In the genomic region with DNA sequence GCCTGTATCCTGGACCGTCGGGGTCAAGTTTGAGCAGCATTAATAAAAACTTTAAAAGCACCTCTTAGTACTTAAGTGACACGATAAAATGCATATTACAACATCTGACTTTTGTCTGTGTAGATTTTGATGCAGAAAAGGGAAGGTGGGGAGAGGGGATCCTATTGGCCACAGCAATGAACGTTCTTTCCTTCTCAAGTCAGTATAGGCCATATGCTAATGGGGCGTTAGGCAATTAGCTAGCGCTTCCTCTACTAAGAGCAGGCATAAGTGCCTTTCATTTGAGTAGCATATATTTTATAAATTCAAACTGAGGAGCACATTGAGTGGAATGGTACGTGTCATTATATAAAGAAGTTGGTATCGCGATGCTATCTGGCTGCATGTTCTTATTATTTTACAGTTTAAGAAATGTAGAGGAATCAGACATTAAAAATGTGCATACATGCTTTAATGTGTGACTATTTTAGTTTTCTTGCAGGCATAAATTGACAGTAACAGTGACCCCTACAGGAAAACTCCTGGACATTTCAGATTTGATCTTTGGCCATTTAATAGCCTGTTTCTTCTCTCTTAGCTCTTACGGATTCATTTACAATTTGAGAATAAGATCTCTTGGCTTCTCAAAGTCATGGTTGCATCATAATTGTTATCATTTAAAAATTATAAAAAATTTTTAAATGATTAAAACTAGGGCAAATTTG, we compare ENCODE assay signal across 8 cellular contexts. TPM values are rescaled to one million over a fixed set of nuclear protein-coding genes. Genes with fewer than 3 reads are reported as not detected.
A peak's percentile ranks its signal among the peaks of the same experiment; 100 is the strongest.
DNase-seq lines count a peak whose midpoint lies in the region; TF ChIP-seq lines count a peak whose summit lies in the region.

No MANE protein-coding gene starts in this region.

- peak overlapping the region; percentile 70 for H3K4me3 Mint-ChIP-seq in activated naive CD8-positive, alpha-beta T cell treated with anti-CD3 and anti-CD28 coated beads for 36 hours

- no peaks in the 10 kb centered on the region for H3K9me3 Mint-ChIP-seq in activated naive CD8-positive, alpha-beta T cell treated with anti-CD3 and anti-CD28 coated beads for 36 hours

- TF ChIP-seq CTCF in 22Rv1 (IDR thresholded peaks at IDR 0.05) (peak; percentile 66), HL-60 (IDR thresholded peaks at IDR 0.05; ENCODE audit: insufficient read depth, low read length) (peak; percentile 24), testis (IDR thresholded peaks at IDR 0.05) (peak in 2 of 3 experiments; percentile 24 to 25)

- no peak overlapping the region for H3K27ac Mint-ChIP-seq in activated naive CD8-positive, alpha-beta T cell treated with anti-CD3 and anti-CD28 coated beads for 36 hours

- H3K36me3 ChIP-seq in testis (ENCODE audit: low read depth, missing control alignments), result no peaks in the 10 kb centered on the region

- no peaks in the 10 kb centered on the region for H3K36me3 Mint-ChIP-seq in activated naive CD8-positive, alpha-beta T cell treated with anti-CD3 and anti-CD28 coated beads for 36 hours

- DNase-seq in HL-60 (ENCODE audit: low read depth in 1 of 2, low spot score in 1 of 2), result peak; percentile 49 to 83
- DNase-seq in activated naive CD8-positive, alpha-beta T cell treated with anti-CD3 and anti-CD28 coated beads for 36 hours, result no peak
- no peak for DNase-seq in testis
- no peak for DNase-seq in 8988T
- DNase-seq in activated CD8-positive, alpha-beta memory T cell treated with anti-CD3 and anti-CD28 coated beads for 24 hours, result no peak
- no peak for DNase-seq in NCI-H524 treated with DMSO at 0.1 percent for 48 hours (lab: John Stamatoyannopoulos, UW)

- H3K27me3 ChIP-seq in HL-60 (ENCODE audit: insufficient read depth, poor library complexity, severe bottlenecking) (no peaks in the 10 kb centered on the region), testis (no peaks in the 10 kb centered on the region)

- intact Hi-C loops in testis (cut with DNase I; ENCODE audit: low total_unique reads), result no loop called here

- H3K27ac ChIP-seq in 22Rv1, result peak overlapping the region; percentile 66
- peak overlapping the region; percentile 15; the same call in 1 of the 2 replicates for H3K27ac ChIP-seq in HL-60 (replicated peaks)
- no peak overlapping the region for H3K27ac ChIP-seq in testis

- 35 to 46% methylated on average over 10 of the region's 10 CpGs for WGBS in testis, 2 donors

- no peaks in the 10 kb centered on the region for H3K9me3 ChIP-seq in iPS-18c (ENCODE audit: control insufficient read depth, insufficient read depth, low read length)
- H3K9me3 ChIP-seq in testis, result no peaks in the 10 kb centered on the region

- no peak for TF ChIP-seq POLR2A in testis (IDR thresholded peaks at IDR 0.05)

- H3K4me1 Mint-ChIP-seq in activated naive CD8-positive, alpha-beta T cell treated with anti-CD3 and anti-CD28 coated beads for 36 hours, result peaks cover 8% of the 10 kb centered on the region

- H3K4me1 ChIP-seq in testis, result no peaks in the 10 kb centered on the region

- H3K4me3 ChIP-seq in HL-60 (replicated peaks; ENCODE audit: insufficient read depth, low read length), result peak overlapping the region; percentile 52
- H3K4me3 ChIP-seq in iPS-18c (ENCODE audit: insufficient read depth, low read depth, low read length), result peak overlapping the region; percentile 58; the same call in 1 of the 2 replicates
- peak overlapping the region; percentile 49 to 56 for H3K4me3 ChIP-seq in testis

- H3K27me3 Mint-ChIP-seq in activated naive CD8-positive, alpha-beta T cell treated with anti-CD3 and anti-CD28 coated beads for 36 hours, result peaks cover 52% of the 10 kb centered on the region

RNA-seq across cellular contexts. Expression of a gene that starts 1.1 kb away (rescaled TPM):
- not detected for total RNA-seq in activated naive CD8-positive, alpha-beta T cell treated with anti-CD3 and anti-CD28 coated beads for 36 hours
- 1 to 10 TPM; 3.1 to 4.3 TPM for total RNA-seq in testis
- 4.4 TPM for polyA plus RNA-seq in testis (ENCODE audit: insufficient read depth, low read depth, low replicate concordance)

Comparison
In these comparisons a context has a peak if more than half of its experiments do, and no peak if none do; other contexts are left out.
1. H3K27ac ChIP-seq: peak in 22Rv1 (single experiment) and HL-60 (single experiment); none in testis (0 of 2).
2. DNase-seq: peak in HL-60 (2 of 2); none in activated naive CD8-positive, alpha-beta T cell treated with anti-CD3 and anti-CD28 coated beads for 36 hours (single experiment), testis (single experiment), 8988T (single experiment), activated CD8-positive, alpha-beta memory T cell treated with anti-CD3 and anti-CD28 coated beads for 24 hours (single experiment) and NCI-H524 treated with DMSO at 0.1 percent for 48 hours (single experiment).
3. Peak in every context shown above with its lines, with median percentiles within 50 percentile points of each other: CTCF ChIP-seq and H3K4me3 ChIP-seq.